Comparison of ENCODE assay signal across 10 cellular contexts in the genomic region with DNA sequence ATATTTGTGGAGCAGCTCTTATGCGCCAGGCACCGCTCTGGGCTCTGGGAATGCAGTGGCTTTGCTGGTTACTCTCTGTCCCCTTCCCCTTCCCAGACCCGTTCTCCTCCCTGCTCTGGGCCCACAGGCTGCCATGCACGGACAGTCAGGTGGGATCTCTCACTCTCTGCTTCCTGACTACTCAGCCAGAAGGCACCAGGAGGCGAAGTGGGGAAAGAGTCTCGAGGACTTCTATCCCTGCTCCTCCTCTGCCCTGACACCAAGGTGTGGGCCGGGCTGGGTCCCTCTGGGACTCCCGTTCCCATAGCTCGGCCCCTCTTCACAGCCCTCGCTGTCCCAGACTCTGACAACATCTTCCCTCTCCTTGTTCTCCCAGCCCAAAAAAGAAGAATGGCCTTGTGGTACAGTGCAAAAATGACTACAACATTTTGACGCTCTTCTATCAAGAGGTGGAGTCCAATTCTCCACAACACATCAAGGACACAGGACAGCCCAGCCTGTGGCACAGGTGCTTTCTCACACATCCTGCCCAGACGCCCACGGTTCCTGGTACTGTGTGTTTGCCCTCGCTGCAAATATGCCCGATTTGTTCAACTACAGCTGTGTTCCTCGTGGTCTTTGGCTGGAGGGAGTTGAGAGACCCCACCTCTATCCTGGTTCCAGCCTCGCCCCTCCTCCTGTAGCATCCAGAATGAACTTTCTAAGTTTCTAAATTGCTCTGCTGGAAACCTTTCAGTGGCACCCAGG. TPM values are rescaled to one million over a fixed set of nuclear protein-coding genes. Genes with fewer than 3 reads are reported as not detected.
A peak's percentile ranks its signal among the peaks of the same experiment; 100 is the strongest.
DNase-seq lines count a peak whose midpoint lies in the region; ATAC-seq and TF ChIP-seq lines count a peak whose summit lies in the region.
"Had no signal": no experiment of that assay in that cellular context is flagged by ENCODE, and none has a peak within 500 bp of the region (broad histone marks: within the 10 kb centered on the region; RNA-seq: fewer than 3 reads in every experiment).

No MANE protein-coding gene starts in this region.

- no peak for TF ChIP-seq POLR2A in breast epithelium (IDR thresholded peaks at IDR 0.05)

- peaks cover 29% of the 10 kb centered on the region for H3K4me1 ChIP-seq in DND-41 (ENCODE audit: insufficient read depth, low read length)
- H3K4me1 ChIP-seq in breast epithelium, result no peaks in the 10 kb centered on the region

- H3K9me3 ChIP-seq in DND-41 (ENCODE audit: insufficient read depth, low read length, severe bottlenecking), result no peaks in the 10 kb centered on the region
- H3K9me3 ChIP-seq in breast epithelium, result no peaks in the 10 kb centered on the region

- H3K36me3 Mint-ChIP-seq in T-helper 1 cell treated with Interleukin-12 subunit alpha and Interleukin-12 subunit beta and Interleukin-4 antibody, amounts not matched to agents 30 μg/mL and 1 μg/mL, for 36 hours (ENCODE audit: low read depth), result peaks cover 2% of the 10 kb centered on the region
- peaks cover 0 to 16% of the 10 kb centered on the region in 2 donors for H3K36me3 Mint-ChIP-seq in activated naive CD4-positive, alpha-beta T cell treated with anti-CD3 and anti-CD28 coated beads, Interleukin-2, amount 50 U/mL, for 72 hours
- no peaks in the 10 kb centered on the region for H3K36me3 Mint-ChIP-seq in Calu3 (ENCODE audit: insufficient read depth, unreplicated experiment)

- CTCF ChIA-PET in Calu3 (lab: Charles Lee), result no interaction called here

- peaks cover 5% of the 10 kb centered on the region for H3K9me3 Mint-ChIP-seq in T-helper 1 cell treated with Interleukin-12 subunit alpha and Interleukin-12 subunit beta and Interleukin-4 antibody, amounts not matched to agents 30 μg/mL and 1 μg/mL, for 36 hours
- peaks cover 3 to 7% of the 10 kb centered on the region in 2 donors for H3K9me3 Mint-ChIP-seq in activated naive CD4-positive, alpha-beta T cell treated with anti-CD3 and anti-CD28 coated beads, Interleukin-2, amount 50 U/mL, for 72 hours
- no peaks in the 10 kb centered on the region for H3K9me3 Mint-ChIP-seq in Calu3 (ENCODE audit: low read depth, unreplicated experiment)

- H3K4me3 Mint-ChIP-seq in T-helper 1 cell treated with Interleukin-12 subunit alpha and Interleukin-12 subunit beta and Interleukin-4 antibody, amounts not matched to agents 30 μg/mL and 1 μg/mL, for 36 hours, result peak overlapping the region; percentile 62
- no peak overlapping the region for H3K4me3 Mint-ChIP-seq in Calu3 (ENCODE audit: low read depth, unreplicated experiment)

- no peak for TF ChIP-seq CTCF in DND-41 (IDR thresholded peaks at IDR 0.05; ENCODE audit: borderline replicate concordance, extremely low read depth, low read length, poor library complexity, severe bottlenecking)
- TF ChIP-seq CTCF in breast epithelium (IDR thresholded peaks at IDR 0.05), result no peak
- no peak for TF ChIP-seq CTCF in Calu3 (IDR thresholded peaks at IDR 0.05; ENCODE audit: unreplicated experiment)

- peak overlapping the region; percentile 86 for H3K27ac Mint-ChIP-seq in T-helper 1 cell treated with Interleukin-12 subunit alpha and Interleukin-12 subunit beta and Interleukin-4 antibody, amounts not matched to agents 30 μg/mL and 1 μg/mL, for 36 hours
- peak overlapping the region; percentile 93 to 96 for H3K27ac Mint-ChIP-seq in activated naive CD4-positive, alpha-beta T cell treated with anti-CD3 and anti-CD28 coated beads, Interleukin-2, amount 50 U/mL, for 72 hours
- no peak overlapping the region for H3K27ac Mint-ChIP-seq in Calu3 (ENCODE audit: unreplicated experiment)

- H3K36me3 ChIP-seq in DND-41 (ENCODE audit: insufficient read depth, low read length) (no peaks in the 10 kb centered on the region), breast epithelium (no peaks in the 10 kb centered on the region)

- DNase-seq in DND-41 (peak; percentile 43), posterior vena cava (ENCODE audit: low spot score) (peak; percentile 67), breast epithelium (ENCODE audit: low spot score in 2 of 2) (no peak), Calu3 (no peak)
- peak in 1 of 2 donors; percentile 49 for DNase-seq in activated naive CD4-positive, alpha-beta T cell treated with anti-CD3 and anti-CD28 coated beads, Interleukin-2, amount 50 U/mL, for 72 hours (ENCODE audit: low spot score in 2 of 2)
- DNase-seq: effector CD8-positive, alpha-beta T cell; NCI-H2171 treated with DMSO at 0.1 percent for 48 hours had no signal

- H4K20me1 ChIP-seq in DND-41 (ENCODE audit: insufficient read depth, low read length), result no peaks in the 10 kb centered on the region

- no peak overlapping the region for H3K9ac ChIP-seq in DND-41 (ENCODE audit: low read depth, low read length)

- H3K27me3 ChIP-seq in DND-41 (ENCODE audit: insufficient read depth, low read length, poor library complexity) (no peaks in the 10 kb centered on the region), breast epithelium (no peaks in the 10 kb centered on the region)

- intact Hi-C loops in posterior vena cava (cut with DNase I), result no loop called here
- intact Hi-C loops in breast epithelium (cut with DNase I; ENCODE audit: low total_unique reads), result no loop called here
- intact Hi-C loops in Calu3 (cut with micrococcal nuclease; ENCODE audit: unreplicated experiment), result no loop called here

- no TSS peak for BruUV-seq in Calu3 (replicated peaks; lab: Mats Ljungman, UMichigan)

- no peaks in the 10 kb centered on the region for H3K27me3 Mint-ChIP-seq in T-helper 1 cell treated with Interleukin-12 subunit alpha and Interleukin-12 subunit beta and Interleukin-4 antibody, amounts not matched to agents 30 μg/mL and 1 μg/mL, for 36 hours (ENCODE audit: low read depth)
- peaks cover 72% of the 10 kb centered on the region for H3K27me3 Mint-ChIP-seq in Calu3 (ENCODE audit: unreplicated experiment)

- no peaks in the 10 kb centered on the region for H3K79me2 ChIP-seq in DND-41 (ENCODE audit: insufficient read depth, low read length)

- ATAC-seq in DND-41 (ENCODE audit: insufficient read depth, low read depth) (no peak), GM21737 (IDR thresholded peaks at IDR 0.05; ENCODE audit: unreplicated experiment) (no peak), GM19328 (IDR thresholded peaks at IDR 0.05; ENCODE audit: unreplicated experiment) (no peak)
- ATAC-seq in activated naive CD4-positive, alpha-beta T cell treated with anti-CD3 and anti-CD28 coated beads, Interleukin-2, amount 50 U/mL, for 72 hours, result peak in 1 of 2 donors; percentile 16

- H2AFZ ChIP-seq in DND-41 (ENCODE audit: low read depth, low read length), result no peak overlapping the region

- no peak overlapping the region for H3K4me2 ChIP-seq in DND-41 (ENCODE audit: insufficient read depth, low read length)

- H3K4me3 ChIP-seq in DND-41 (ENCODE audit: low read depth in 1 of 2, low read length in 2 of 2), result no peak overlapping the region
- no peak overlapping the region for H3K4me3 ChIP-seq in breast epithelium

- peaks cover 72% of the 10 kb centered on the region for H3K4me1 Mint-ChIP-seq in T-helper 1 cell treated with Interleukin-12 subunit alpha and Interleukin-12 subunit beta and Interleukin-4 antibody, amounts not matched to agents 30 μg/mL and 1 μg/mL, for 36 hours (ENCODE audit: low read depth)
- H3K4me1 Mint-ChIP-seq in Calu3 (ENCODE audit: low read depth, unreplicated experiment), result no peaks in the 10 kb centered on the region

- no peak overlapping the region for H3K27ac ChIP-seq in DND-41 (ENCODE audit: low read length)
- no peak overlapping the region for H3K27ac ChIP-seq in breast epithelium

RNA-seq across cellular contexts. Expression of gene DUSP2, which starts 14.0 kb away (rescaled TPM):
- total RNA-seq in activated naive CD4-positive, alpha-beta T cell treated with anti-CD3 and anti-CD28 coated beads, Interleukin-2, amount 50 U/mL, for 72 hours, result 100 to 1,000 TPM; 202 to 218 TPM
- total RNA-seq in posterior vena cava, result 1 to 10 TPM; 3.5 to 3.8 TPM
- total RNA-seq in breast epithelium, result 10 to 100 TPM in 2 of 3 donors, 1 to 10 TPM in 1; 1.9 to 57.5 (median 12.8) TPM
- total RNA-seq in Calu3 (2022), result 4.1 and 5.9 TPM in 2 replicates

RNA-seq across cellular contexts. Expression of gene ASTL, which starts 21.0 kb away (rescaled TPM):
- total RNA-seq in activated naive CD4-positive, alpha-beta T cell treated with anti-CD3 and anti-CD28 coated beads, Interleukin-2, amount 50 U/mL, for 72 hours, result 1 to 10 TPM in 1 of 2 donors, under 1 TPM in 1; 0.82 to 3.4 TPM
- total RNA-seq in posterior vena cava (not detected), breast epithelium (under 1 TPM in 1 of 3 donors, not detected in 2; 0.32 TPM), Calu3 (2022) (not detected in 2 replicates)

RNA-seq across cellular contexts. Expression of gene ADRA2B, which starts 42.9 kb away (rescaled TPM):
- under 1 TPM; 0.47 to 0.61 TPM for total RNA-seq in activated naive CD4-positive, alpha-beta T cell treated with anti-CD3 and anti-CD28 coated beads, Interleukin-2, amount 50 U/mL, for 72 hours
- 1 to 10 TPM; 4.1 to 7.1 TPM for total RNA-seq in posterior vena cava
- 1 to 10 TPM; 1.3 to 1.6 (median 1.4) TPM for total RNA-seq in breast epithelium
- total RNA-seq in Calu3 (2022), result 0.22 TPM in 1 of 2 replicates, not detected in the other

RNA-seq across cellular contexts. Expression of gene STARD7, which starts 49.4 kb away (rescaled TPM):
- 100 to 1,000 TPM in 1 of 2 donors, 10 to 100 TPM in 1; 82.9 to 159 TPM for total RNA-seq in activated naive CD4-positive, alpha-beta T cell treated with anti-CD3 and anti-CD28 coated beads, Interleukin-2, amount 50 U/mL, for 72 hours
- total RNA-seq in posterior vena cava (10 to 100 TPM; 68.0 to 71.4 TPM), breast epithelium (100 to 1,000 TPM in 1 of 3 donors, 10 to 100 TPM in 2; 84.9 to 133 (median 96.3) TPM), Calu3 (2022) (119 and 123 TPM in 2 replicates)

Comparison
In these comparisons a context has a peak if more than half of its experiments do, and no peak if none do; other contexts are left out.
1. DNase-seq: peak in DND-41 (single experiment) and posterior vena cava (single experiment); none in breast epithelium (0 of 2) and Calu3 (single experiment).